In the genomic region with DNA sequence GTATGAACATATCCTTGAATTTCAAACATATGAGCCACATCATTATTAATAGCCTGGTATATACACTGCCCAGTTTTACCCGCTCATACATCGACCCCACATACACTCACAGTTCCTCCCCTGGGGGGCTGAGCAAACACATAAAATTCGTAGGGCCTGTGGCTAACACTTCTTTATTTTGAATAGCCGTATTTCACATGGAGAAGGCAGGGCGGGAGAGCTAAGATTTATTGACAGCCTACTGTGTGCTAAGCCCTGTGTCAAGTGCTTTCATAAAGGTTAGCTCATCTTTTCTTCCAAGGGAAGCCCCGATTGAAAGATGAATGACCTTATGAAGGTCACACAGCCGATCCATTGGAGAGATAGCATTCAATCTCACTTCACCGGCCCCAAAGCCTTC, we compare ENCODE assay signal across 20 cellular contexts.
DNase-seq lines count a peak whose midpoint lies in the region; ATAC-seq, FAIRE-seq and TF ChIP-seq lines count a peak whose summit lies in the region.
"Had no signal": no experiment of that assay in that cellular context is flagged by ENCODE, and none has a peak within 500 bp of the region (broad histone marks: within the 10 kb centered on the region; RNA-seq: fewer than 3 reads in every experiment).

No MANE protein-coding gene starts in this region.

- H3K27ac Mint-ChIP-seq in GM23338, result 0 out of 2 replicates have a peak overlapping the region, but pooled peaks have one; percentile 58
- H3K27ac Mint-ChIP-seq: CD4-positive, alpha-beta T cell; IgD-negative memory B cell had no signal

- no peaks in the 10 kb centered on the region for H3K27me3 ChIP-seq in GM23338 (ENCODE audit: insufficient read depth)
- H3K27me3 ChIP-seq in K562 (ENCODE audit: control insufficient read depth in 2 of 2, insufficient read depth in 2 of 2, low read length in 2 of 2), result peaks cover 2 to 34% of the 10 kb centered on the region in 2 experiments; a peak in 3 of 5 replicates
- peaks cover 1% of the 10 kb centered on the region for H3K27me3 ChIP-seq in mesendoderm (ENCODE audit: insufficient read depth, low read length, poor library complexity)
- no peaks in the 10 kb centered on the region for H3K27me3 ChIP-seq in parathyroid adenoma (ENCODE audit: control insufficient read depth, insufficient read depth, low read length)

- H2AFZ ChIP-seq in GM23338 (no peak overlapping the region), K562 (ENCODE audit: low read depth, low read length) (no peak overlapping the region), parathyroid adenoma (peak overlapping the region; percentile 29)

- no peaks in the 10 kb centered on the region for H3F3A ChIP-seq in GM23338 (replicated peaks; ENCODE audit: low read depth)

- H3K27me3 Mint-ChIP-seq in GM23338 (ENCODE audit: insufficient read depth, low read depth, poor library complexity), result peaks cover 2% of the 10 kb centered on the region
- H3K27me3 Mint-ChIP-seq: CD4-positive, alpha-beta T cell had no signal

- H3K79me1 ChIP-seq in mesendoderm (ENCODE audit: low read length), result no peaks in the 10 kb centered on the region

- FAIRE-seq in K562 (lab: Jason Lieb, UNC), result no peak
- FAIRE-seq: A549, GM19239, H54, HepG2 had no signal

- H3K36me3 Mint-ChIP-seq in GM23338 (ENCODE audit: low read depth), result no peaks in the 10 kb centered on the region
- H3K36me3 Mint-ChIP-seq: IgD-negative memory B cell had no signal

- H4K20me1 ChIP-seq in GM23338 (replicated peaks; ENCODE audit: insufficient read depth) (no peaks in the 10 kb centered on the region), K562 (replicated peaks; ENCODE audit: control insufficient read depth, insufficient read depth, low read length) (no peaks in the 10 kb centered on the region; the same call in 1 of the 2 replicates)

- no peaks in the 10 kb centered on the region for H3K9me3 ChIP-seq in K562 (replicated peaks; ENCODE audit: control insufficient read depth, insufficient read depth, low read depth, low read length)
- H3K9me3 ChIP-seq in parathyroid adenoma (ENCODE audit: control insufficient read depth, low read length), result no peaks in the 10 kb centered on the region
- H3K9me3 ChIP-seq: A549 had no signal

- H3K4me1 Mint-ChIP-seq in GM23338, result peaks cover 27% of the 10 kb centered on the region

- H3K9me3 Mint-ChIP-seq in GM23338, result no peaks in the 10 kb centered on the region
- H3K9me3 Mint-ChIP-seq: CD4-positive, alpha-beta T cell; IgD-negative memory B cell had no signal

- CTCF ChIA-PET in K562 (lab: Yijun Ruan, JAX; ENCODE audit: low intra/inter-chr PET ratio), result no interaction called here

- no peak overlapping the region for H3K18ac ChIP-seq in mesendoderm (ENCODE audit: low read length)

- TF ChIP-seq POLR2A in K562 (conservative IDR thresholded peaks at IDR 0.05), result no peak

- WGBS in K562 (ENCODE audit: insufficient coverage, low coverage, missing lambda C conversion rate), result 14% methylated on average over 8 of the region's 8 CpGs
- no CpG with 5 or more reads among the region's 8 CpGs for WGBS in mesendoderm (ENCODE audit: extremely low coverage, insufficient coverage, low lambda C conversion rate)

- no peak overlapping the region for H3K4me3 Mint-ChIP-seq in GM23338
- H3K4me3 Mint-ChIP-seq: CD4-positive, alpha-beta T cell; IgD-negative memory B cell had no signal

- H3K36me3 ChIP-seq in GM23338 (ENCODE audit: insufficient read depth) (no peaks in the 10 kb centered on the region), K562 (ENCODE audit: control insufficient read depth, insufficient read depth, low read length) (no peaks in the 10 kb centered on the region), mesendoderm (ENCODE audit: control insufficient read depth, insufficient read depth, low read length) (no peaks in the 10 kb centered on the region), parathyroid adenoma (ENCODE audit: control insufficient read depth, insufficient read depth, low read length) (no peaks in the 10 kb centered on the region)

- H3K23ac ChIP-seq in mesendoderm (ENCODE audit: low read length), result no peak overlapping the region

- no peak for DNase-seq in GM23338 (ENCODE audit: low spot score)
- DNase-seq in K562 (ENCODE audit: extremely low read depth in 1 of 4, low spot score in 3 of 4), result no peak
- DNase-seq in mesendoderm, result no peak
- DNase-seq in epidermal melanocyte (ENCODE audit: insufficient read length, low spot score), result no peak
- no peak for DNase-seq in stimulated activated naive CD8-positive, alpha-beta T cell treated with anti-CD3 and anti-CD28 coated beads, Interleukin-15, Interleukin-2, amounts not matched to agents 100 U/mL and 50 U/mL, for 24 hours
- DNase-seq: AML-193; CD4-positive, alpha-beta T cell; DMS153; DMS79; GDM1; HCEC 1CT had no signal

- in situ Hi-C loops in K562 (cut with MboI), result no loop called here

- H4K8ac ChIP-seq in mesendoderm (ENCODE audit: low read depth, low read length), result no peak overlapping the region

- no peak overlapping the region for H4K5ac ChIP-seq in mesendoderm (ENCODE audit: low read length)

- H3K9me1 ChIP-seq in K562 (ENCODE audit: control insufficient read depth, insufficient read depth, low read length), result no peaks in the 10 kb centered on the region

- no peak overlapping the region for H3K9ac ChIP-seq in K562 (ENCODE audit: insufficient read depth in 1 of 2, low read depth in 2 of 2, low read length in 2 of 2)
- H3K9ac ChIP-seq in mesendoderm (ENCODE audit: low read length), result no peak overlapping the region
- no peak overlapping the region for H3K9ac ChIP-seq in parathyroid adenoma

- TF ChIP-seq CTCF in GM23338 (conservative IDR thresholded peaks at IDR 0.05; ENCODE audit: low read depth in 2 of 2) (no peak), K562 (IDR thresholded peaks at IDR 0.05 in 2 of 3, conservative IDR thresholded peaks at IDR 0.05 in 1 of 3; ENCODE audit: insufficient read depth in 2 of 3, low read depth in 1 of 3, low read length in 3 of 3) (no peak), parathyroid adenoma (IDR thresholded peaks at IDR 0.05) (no peak)

- no peak overlapping the region for H2BK120ac ChIP-seq in mesendoderm (ENCODE audit: low read depth, low read length)

- intact Hi-C loops in K562 (cut with micrococcal nuclease), result no loop called here

- no TSS peak for BruUV-seq in K562 (replicated peaks; lab: Mats Ljungman, UMichigan)

- H3K9me2 ChIP-seq in GM23338 (ENCODE audit: insufficient read depth), result peaks cover 10% of the 10 kb centered on the region; the same call in 1 of the 2 replicates

- H3K4ac ChIP-seq in mesendoderm (ENCODE audit: low read depth, low read length), result no peak overlapping the region

- POLR2A ChIA-PET in K562 (lab: Yijun Ruan, JAX), result no interaction called here

- no peak overlapping the region for H3K56ac ChIP-seq in mesendoderm (ENCODE audit: low read length)

- H3K4me2 ChIP-seq in GM23338, result no peak overlapping the region
- no peak overlapping the region for H3K4me2 ChIP-seq in K562 (ENCODE audit: insufficient read depth, low read length)
- H3K4me2 ChIP-seq in mesendoderm (ENCODE audit: low read length), result no peak overlapping the region
- no peak overlapping the region for H3K4me2 ChIP-seq in parathyroid adenoma (ENCODE audit: low read length)
- H3K4me2 ChIP-seq: A549 had no signal

- TF ChIP-seq RAD21 in K562 (CRISPR knock-in tag; conservative IDR thresholded peaks at IDR 0.05 in 1 of 2, IDR thresholded peaks at IDR 0.05 in 1 of 2), result no peak

- no peak overlapping the region for H2BK15ac ChIP-seq in mesendoderm (replicated peaks; ENCODE audit: low read depth)

- TF ChIP-seq EP300 in K562 (IDR thresholded peaks at IDR 0.05; ENCODE audit: low read length), result no peak

- no peak overlapping the region for H2BK5ac ChIP-seq in mesendoderm (ENCODE audit: low read length)

- no peak overlapping the region for H3K4me3 ChIP-seq in GM23338
- H3K4me3 ChIP-seq in K562, result no peak overlapping the region
- H3K4me3 ChIP-seq in mesendoderm (ENCODE audit: low read length), result no peak overlapping the region
- no peak overlapping the region for H3K4me3 ChIP-seq in parathyroid adenoma (ENCODE audit: low read depth, low read length)
- H3K4me3 ChIP-seq: A549 had no signal

- H2AK5ac ChIP-seq in mesendoderm (ENCODE audit: low read length), result peak overlapping the region; percentile 75

- H3K4me1 ChIP-seq in GM23338 (ENCODE audit: insufficient read depth), result peaks cover 9% of the 10 kb centered on the region; the same call in 1 of the 2 replicates
- H3K4me1 ChIP-seq in K562 (replicated peaks in 1 of 2; ENCODE audit: control insufficient read depth in 2 of 2, insufficient read depth in 2 of 2, low read length in 2 of 2), result no peaks in the 10 kb centered on the region
- peaks cover 2% of the 10 kb centered on the region for H3K4me1 ChIP-seq in mesendoderm (ENCODE audit: control insufficient read depth, low read depth, low read length)
- H3K4me1 ChIP-seq in parathyroid adenoma, result peaks cover 48% of the 10 kb centered on the region
- H3K4me1 ChIP-seq: A549 had no signal

- 0 out of 2 replicates have a peak overlapping the region, but pooled peaks have one; percentile 39 for H3K27ac ChIP-seq in GM23338 (ENCODE audit: low read depth)
- H3K27ac ChIP-seq in K562 (ENCODE audit: extremely low read depth, low read depth, low read length), result no peak overlapping the region
- no peak overlapping the region for H3K27ac ChIP-seq in mesendoderm (ENCODE audit: low read depth, low read length)
- peak overlapping the region; percentile 94 for H3K27ac ChIP-seq in parathyroid adenoma
- H3K27ac ChIP-seq: 22Rv1, A549, C4-2B had no signal

- no peak for ATAC-seq in GM23338
- no peak for ATAC-seq in K562
- ATAC-seq in HG03097 (IDR thresholded peaks at IDR 0.05; ENCODE audit: low FRiP score, unreplicated experiment), result no peak
- no peak for ATAC-seq in stimulated activated naive CD8-positive, alpha-beta T cell treated with anti-CD3 and anti-CD28 coated beads, Interleukin-15, Interleukin-2, amounts not matched to agents 100 U/mL and 50 U/mL, for 24 hours
- ATAC-seq: A549, HepG2 had no signal

- H3K79me2 ChIP-seq in GM23338 (replicated peaks; ENCODE audit: insufficient read depth) (no peaks in the 10 kb centered on the region), K562 (ENCODE audit: control insufficient read depth, insufficient read depth, low read length) (no peaks in the 10 kb centered on the region), mesendoderm (ENCODE audit: control insufficient read depth, insufficient read depth, low read length) (no peaks in the 10 kb centered on the region), parathyroid adenoma (no peaks in the 10 kb centered on the region)

TF ChIP-seq in GM23338, 12 proteins besides CTCF, POLR2A, EP300 and RAD21:
- no peak for TF ChIP-seq ZNF114 (CRISPR knock-in tag; IDR thresholded peaks at IDR 0.05)
- no peak for TF ChIP-seq CREB1 (CRISPR knock-in tag; IDR thresholded peaks at IDR 0.05; ENCODE audit: low read depth)
- no peak for TF ChIP-seq ZNF331 (CRISPR knock-in tag; IDR thresholded peaks at IDR 0.05; ENCODE audit: low read depth)

TF ChIP-seq in K562, 482 proteins besides CTCF, POLR2A, EP300 and RAD21:
- TF ChIP-seq ZSCAN32 (CRISPR knock-in tag; IDR thresholded peaks at IDR 0.05), result no peak
- TF ChIP-seq ZKSCAN1 (IDR thresholded peaks at IDR 0.05; ENCODE audit: low read depth, low read length), result peak; percentile 58; the same call in 1 of the 2 replicates
- no peak for TF ChIP-seq PHF21A (IDR thresholded peaks at IDR 0.05; ENCODE audit: borderline replicate concordance, low read depth)
- TF ChIP-seq ZNF133 (CRISPR knock-in tag; IDR thresholded peaks at IDR 0.05), result no peak

Comparison
In these comparisons a context has a peak if more than half of its experiments do, and no peak if none do; other contexts are left out.
1. H3K27ac ChIP-seq: peak in GM23338 (single experiment) and parathyroid adenoma (single experiment); none in K562 (single experiment) and mesendoderm (single experiment).